In genomic region chr6:97449437-97449966, GRCh38 we compare ENCODE assay signal across 15 cellular contexts.
A peak's percentile ranks its signal among the peaks of the same experiment; 100 is the strongest.
DNase-seq lines count a peak whose midpoint lies in the region; ATAC-seq and TF ChIP-seq lines count a peak whose summit lies in the region.
"Had no signal": no experiment of that assay in that cellular context is flagged by ENCODE, and none has a peak within 500 bp of the region (broad histone marks: within the 10 kb centered on the region; RNA-seq: fewer than 3 reads in every experiment).

No MANE protein-coding gene starts in this region.

- ATAC-seq in GM21447 (IDR thresholded peaks at IDR 0.05; ENCODE audit: unreplicated experiment) = no peak
- ATAC-seq in HG03175 (IDR thresholded peaks at IDR 0.05; ENCODE audit: unreplicated experiment) = no peak
- ATAC-seq in GM21717 (IDR thresholded peaks at IDR 0.05; ENCODE audit: unreplicated experiment) = no peak
- ATAC-seq: A549, HCT116 had no signal

- no peaks in the 10 kb centered on the region for H3K9me2 ChIP-seq in neural cell (ENCODE audit: insufficient read depth, low read length)

- peak overlapping the region; percentile 64 for H3K27ac ChIP-seq in neural cell (ENCODE audit: low read length)
- H3K27ac ChIP-seq: A549, BLaER1, GM23248 had no signal

- no peak overlapping the region for H2AFZ ChIP-seq in neural cell (ENCODE audit: low read depth, low read length)
- H2AFZ ChIP-seq: GM23248 had no signal

- H3K9me3 ChIP-seq in neural cell (ENCODE audit: low read length) = no peaks in the 10 kb centered on the region
- H3K9me3 ChIP-seq: A549, BLaER1, Caco-2 had no signal

- peaks cover 3% of the 10 kb centered on the region for H3K27me3 Mint-ChIP-seq in brain

- no peaks in the 10 kb centered on the region for H4K20me1 ChIP-seq in neural cell (ENCODE audit: insufficient read depth)
- H4K20me1 ChIP-seq: BLaER1 had no signal

- peaks cover 37% of the 10 kb centered on the region for H3K4me1 Mint-ChIP-seq in brain
- H3K4me1 Mint-ChIP-seq: CD8-positive, alpha-beta memory T cell had no signal

- peak overlapping the region in 2 of 5 experiments; percentile 48 to 75 for H3K4me3 Mint-ChIP-seq in brain
- H3K4me3 Mint-ChIP-seq: CD8-positive, alpha-beta memory T cell had no signal

- TF ChIP-seq CTCF in brain (conservative IDR thresholded peaks at IDR 0.05) (no peak), neural cell (IDR thresholded peaks at IDR 0.05; ENCODE audit: poor library complexity, severe bottlenecking) (no peak)

- no peaks in the 10 kb centered on the region for H3K36me3 ChIP-seq in neural cell (ENCODE audit: insufficient read depth, low read length)
- H3K36me3 ChIP-seq: BLaER1 had no signal

- no peak for TF ChIP-seq RAD21 in neural cell (conservative IDR thresholded peaks at IDR 0.05)

- peaks cover 12% of the 10 kb centered on the region for H3K36me3 Mint-ChIP-seq in brain
- H3K36me3 Mint-ChIP-seq: CD8-positive, alpha-beta memory T cell had no signal

- H3K4me3 ChIP-seq in neural cell (ENCODE audit: low read length) = no peak overlapping the region
- H3K4me3 ChIP-seq: A549, BLaER1, GM23248 had no signal

- H3K9ac ChIP-seq in neural cell (ENCODE audit: low read length) = peak overlapping the region; percentile 6
- H3K9ac ChIP-seq: BLaER1, GM23248 had no signal

- H3K9me3 Mint-ChIP-seq in brain = peaks cover 0 to 2% (median 0%) of the 10 kb centered on the region in 5 experiments

- H3K4me2 ChIP-seq in neural cell (ENCODE audit: low read length) = no peak overlapping the region
- H3K4me2 ChIP-seq: A549, BLaER1 had no signal

- no peaks in the 10 kb centered on the region for H3K27me3 ChIP-seq in neural cell (ENCODE audit: insufficient read depth, low read depth, low read length)
- H3K27me3 ChIP-seq: BLaER1 had no signal

- peak; percentile 40 for DNase-seq in inferior parietal cortex (ENCODE audit: extremely low spot score)
- no peak for DNase-seq in activated CD4-positive, alpha-beta T cell treated with anti-CD3 and anti-CD28 coated beads, Interleukin-2, amount 50 U/mL, for 4 hours
- DNase-seq: Caco-2; CD8-positive, alpha-beta memory T cell; DND-41; GDM1; GM23248 had no signal

- peak overlapping the region; percentile 37 to 97 (median 80) for H3K27ac Mint-ChIP-seq in brain
- H3K27ac Mint-ChIP-seq: CD8-positive, alpha-beta memory T cell had no signal

- H3K79me2 ChIP-seq in neural cell (replicated peaks; ENCODE audit: insufficient read depth, low read length) = no peaks in the 10 kb centered on the region

- H3F3A ChIP-seq in neural cell (ENCODE audit: insufficient read depth, low read length, poor library complexity, severe bottlenecking) = no peaks in the 10 kb centered on the region

- peak; percentile 55 for TF ChIP-seq EP300 in neural cell (conservative IDR thresholded peaks at IDR 0.05; ENCODE audit: poor library complexity, severe bottlenecking)

TF ChIP-seq in neural cell, 6 proteins besides CTCF, POLR2A, EP300 and RAD21:
- TF ChIP-seq POLR2AphosphoS5 (IDR thresholded peaks at IDR 0.05) (peak; percentile 69), EZH2 (IDR thresholded peaks at IDR 0.05; ENCODE audit: borderline replicate concordance, insufficient read depth, low read length, poor library complexity, severe bottlenecking) (no peak)
